In the genomic region with DNA sequence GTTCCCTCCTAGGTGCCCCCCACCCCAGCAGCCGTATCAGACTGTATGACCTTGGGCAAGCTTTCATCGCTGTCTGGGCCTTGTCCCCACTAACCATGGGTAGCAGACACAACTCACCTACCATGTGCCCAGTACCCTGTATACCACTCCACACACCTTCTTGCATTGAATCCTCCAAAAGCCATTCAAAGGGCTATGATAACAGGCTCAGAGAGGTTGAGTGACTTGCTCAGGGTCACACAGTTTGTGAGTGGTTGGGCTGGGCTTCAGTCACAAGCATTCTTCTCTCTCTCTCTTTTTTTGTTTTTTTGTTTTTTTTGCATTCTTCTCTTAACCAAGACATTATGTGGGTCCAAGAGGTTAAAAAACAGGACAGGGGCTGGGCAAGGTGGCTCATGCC, we compare ENCODE assay signal across 1 cellular context.
TF ChIP-seq lines count a peak whose summit lies in the region.

No MANE protein-coding gene starts in this region.

TF ChIP-seq in HepG2, 621 proteins besides CTCF, POLR2A, EP300 and RAD21:
- no peak for TF ChIP-seq ZFY (CRISPR knock-in tag; IDR thresholded peaks at IDR 0.05)
- TF ChIP-seq ZNF768 (CRISPR knock-in tag; IDR thresholded peaks at IDR 0.05), result peak; percentile 64; the same call in 1 of the 2 replicates
- no peak for TF ChIP-seq SP1 (IDR thresholded peaks at IDR 0.05)
- no peak for TF ChIP-seq SP1 (CRISPR knock-in tag; IDR thresholded peaks at IDR 0.05)
- no peak for TF ChIP-seq TOPORS (CRISPR knock-in tag; IDR thresholded peaks at IDR 0.05)
- TF ChIP-seq ZNF234 (CRISPR knock-in tag; conservative IDR thresholded peaks at IDR 0.05), result no peak
